11 cellular contexts compared by ENCODE assay signal in the genomic region with DNA sequence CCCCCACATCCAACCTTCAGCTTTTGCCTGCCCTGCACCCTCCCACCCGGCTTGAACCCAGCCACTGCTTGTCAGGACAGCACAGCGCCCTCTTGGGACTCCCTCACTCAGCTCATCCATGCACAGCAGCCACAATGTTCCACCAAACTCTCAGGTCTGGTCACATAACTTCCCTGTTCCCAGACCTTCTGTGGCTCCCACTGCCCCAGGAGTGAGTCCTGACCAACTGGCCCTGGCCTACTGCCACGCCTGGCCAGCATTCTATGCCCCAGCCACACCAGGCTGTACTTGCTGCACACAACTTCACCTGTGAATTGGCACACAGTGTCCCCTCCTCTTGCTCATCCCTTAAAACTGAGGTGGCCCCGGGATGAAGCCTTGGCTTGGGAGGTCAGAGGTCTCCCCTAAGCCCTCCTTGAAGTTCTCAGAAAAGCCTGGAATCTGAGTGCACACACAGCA. TPM values are rescaled to one million over a fixed set of nuclear protein-coding genes. Genes with fewer than 3 reads are reported as not detected.
DNase-seq lines count a peak whose midpoint lies in the region; ATAC-seq and TF ChIP-seq lines count a peak whose summit lies in the region.
"Had no signal": no experiment of that assay in that cellular context is flagged by ENCODE, and none has a peak within 500 bp of the region (broad histone marks: within the 10 kb centered on the region; RNA-seq: fewer than 3 reads in every experiment).

No MANE protein-coding gene starts in this region.

- no peak overlapping the region for H2BK5ac ChIP-seq in H9 (ENCODE audit: insufficient read length, low read length)
- H2BK5ac ChIP-seq in trophoblast cell (ENCODE audit: low read depth, low read length, poor library complexity), result no peak overlapping the region

- H3K79me1 ChIP-seq in H9 (ENCODE audit: insufficient read depth, low read depth, low read length, poor library complexity, severe bottlenecking), result no peaks in the 10 kb centered on the region
- H3K79me1 ChIP-seq in trophoblast cell (ENCODE audit: low read length), result no peaks in the 10 kb centered on the region

- intact Hi-C loops in posterior vena cava (cut with DNase I), result no loop called here

- H3K4me2 ChIP-seq in H9 (ENCODE audit: insufficient read depth, insufficient read length, low read length) (no peak overlapping the region), trophoblast cell (ENCODE audit: low read length) (no peak overlapping the region)

- no peaks in the 10 kb centered on the region for H3K4me1 ChIP-seq in H9 (ENCODE audit: insufficient read depth, low read length)
- no peaks in the 10 kb centered on the region for H3K4me1 ChIP-seq in trophoblast cell (ENCODE audit: control insufficient read depth in 1 of 2, insufficient read depth in 2 of 2, low read length in 2 of 2)

- H3K79me2 ChIP-seq in H9 (ENCODE audit: insufficient read depth, low read length) (no peaks in the 10 kb centered on the region), trophoblast cell (ENCODE audit: control insufficient read depth, insufficient read depth, low read length, poor library complexity) (no peaks in the 10 kb centered on the region)

- no peak overlapping the region for H3K27ac ChIP-seq in H9 (ENCODE audit: insufficient read length, low read depth, low read length)
- peak overlapping the region in 1 of 2 donors; percentile 38 for H3K27ac ChIP-seq in coronary artery
- no peak overlapping the region for H3K27ac ChIP-seq in trophoblast cell (ENCODE audit: low read depth, low read length)

- H4K8ac ChIP-seq in H9 (replicated peaks; ENCODE audit: insufficient read length, low read depth, low read length) (no peak overlapping the region), trophoblast cell (ENCODE audit: low read depth, low read length) (no peak overlapping the region)

- peaks cover 59 to 96% (median 93%) of the 10 kb centered on the region in 3 experiments for H3K36me3 Mint-ChIP-seq in H9 (ENCODE audit: insufficient read depth in 1 of 3, low read depth in 3 of 3)

- no peak overlapping the region for H3K14ac ChIP-seq in H9 (ENCODE audit: insufficient read depth, low read length)
- H3K14ac ChIP-seq in trophoblast cell (ENCODE audit: low read length), result no peak overlapping the region

- ATAC-seq in HG02981 (IDR thresholded peaks at IDR 0.05; ENCODE audit: unreplicated experiment), result no peak
- ATAC-seq: T-helper 17 cell had no signal

- H4K91ac ChIP-seq in H9 (ENCODE audit: insufficient read length, low read depth, low read length) (no peak overlapping the region), trophoblast cell (ENCODE audit: low read depth, low read length) (no peak overlapping the region)

- no peak overlapping the region for H3K23ac ChIP-seq in H9 (ENCODE audit: insufficient read length, low read depth, low read length)
- no peak overlapping the region for H3K23ac ChIP-seq in trophoblast cell (ENCODE audit: low read length)

- H2BK15ac ChIP-seq in H9 (ENCODE audit: low read depth, low read length), result no peak overlapping the region

- no CpG with 5 or more reads among the region's 4 CpGs for WGBS in H9 (ENCODE audit: extremely low coverage, insufficient read length, low lambda C conversion rate)
- no CpG with 5 or more reads among the region's 4 CpGs for WGBS in trophoblast cell (ENCODE audit: extremely low coverage, insufficient coverage, insufficient read length)

- no peaks in the 10 kb centered on the region for H3K23me2 ChIP-seq in H9 (ENCODE audit: insufficient read length, low read depth, low read length, poor library complexity, severe bottlenecking)

- peaks cover 95 to 97% of the 10 kb centered on the region in 2 experiments for H3K36me3 ChIP-seq in trophoblast cell (ENCODE audit: control insufficient read depth in 1 of 2, insufficient read depth in 2 of 2, low read length in 2 of 2)

- no peak overlapping the region for H3K56ac ChIP-seq in H9 (ENCODE audit: insufficient read length, low read depth, low read length)

- TF ChIP-seq CTCF in GM12864 (IDR thresholded peaks at IDR 0.05; ENCODE audit: low read depth, low read length, missing control alignments), result peak; percentile 33
- TF ChIP-seq CTCF in H9 (conservative IDR thresholded peaks at IDR 0.05), result peak; percentile 41
- no peak for TF ChIP-seq CTCF in coronary artery (IDR thresholded peaks at IDR 0.05)

- peak overlapping the region in 2 of 3 experiments; percentile 71 to 91; a peak in 2 of 7 replicates for H3K27ac Mint-ChIP-seq in H9
- H3K27ac Mint-ChIP-seq: activated T-helper 2 cell treated with anti-CD3 and anti-CD28 coated beads, Interferon-gamma antibody, Interleukin-2, Interleukin-4, amounts not matched to agents 10 μg/mL and 5 μg/mL and 100 μg/mL, durations not matched to agents 14 hours and 24 hours and 36 hours; T-helper 17 cell had no signal

- H3K18ac ChIP-seq in H9 (ENCODE audit: insufficient read length, low read depth, low read length) (no peak overlapping the region), trophoblast cell (ENCODE audit: low read length) (no peak overlapping the region)

- DNase-seq in GM12864 (ENCODE audit: low read depth) (no peak), H9 (peak; percentile 33), coronary artery (ENCODE audit: low spot score) (peak; percentile 71), posterior vena cava (ENCODE audit: low spot score) (peak; percentile 35), trophoblast cell (no peak), NCI-H2107 (lab: John Stamatoyannopoulos, UW) (no peak)
- DNase-seq: NCI-H526, nucleus accumbens had no signal

- no peaks in the 10 kb centered on the region for H3K9me3 ChIP-seq in H9 (ENCODE audit: control insufficient read depth, low read depth, low read length)
- H3K9me3 ChIP-seq in trophoblast cell (ENCODE audit: insufficient read depth, low read depth, low read length), result peaks cover 2% of the 10 kb centered on the region

- H2AFZ ChIP-seq in H9 (ENCODE audit: low read length) (no peak overlapping the region), trophoblast cell (ENCODE audit: insufficient read depth, low read length, poor library complexity) (no peak overlapping the region)

- H2AK5ac ChIP-seq in H9 (ENCODE audit: insufficient read length, low read length) (no peak overlapping the region), trophoblast cell (ENCODE audit: low read length) (no peak overlapping the region)

- H4K12ac ChIP-seq in trophoblast cell (ENCODE audit: low read depth, low read length), result no peak overlapping the region

- H4K20me1 ChIP-seq in H9 (ENCODE audit: control insufficient read depth, insufficient read depth, insufficient read length), result no peaks in the 10 kb centered on the region

- H2BK120ac ChIP-seq in H9 (ENCODE audit: low read depth, low read length, poor library complexity, severe bottlenecking) (no peak overlapping the region), trophoblast cell (ENCODE audit: insufficient read depth, low read length, poor library complexity) (no peak overlapping the region)

- no peak overlapping the region for H4K5ac ChIP-seq in H9 (ENCODE audit: insufficient read length, low read depth, low read length)

- no peak overlapping the region for H3T11ph ChIP-seq in H9 (ENCODE audit: low read length)

- H2BK20ac ChIP-seq in H9 (ENCODE audit: low read depth, low read length, poor library complexity, severe bottlenecking), result no peak overlapping the region

- H3K27me3 ChIP-seq in H9 (ENCODE audit: insufficient read depth, low read length), result no peaks in the 10 kb centered on the region
- no peaks in the 10 kb centered on the region for H3K27me3 ChIP-seq in trophoblast cell (ENCODE audit: insufficient read depth, low read length)

- H3K9ac ChIP-seq in H9 (ENCODE audit: extremely low read depth, insufficient read length, low read length) (no peak overlapping the region), trophoblast cell (ENCODE audit: low read length) (no peak overlapping the region)

- H3K27me3 Mint-ChIP-seq in H9 (ENCODE audit: low read depth), result no peaks in the 10 kb centered on the region; the same call in 1 of the 2 replicates
- H3K27me3 Mint-ChIP-seq: T-helper 17 cell had no signal

- no peak overlapping the region for H3K4me3 Mint-ChIP-seq in H9
- H3K4me3 Mint-ChIP-seq: T-helper 17 cell had no signal

- H3K9me3 Mint-ChIP-seq in H9, result no peaks in the 10 kb centered on the region
- H3K9me3 Mint-ChIP-seq: activated T-helper 2 cell treated with anti-CD3 and anti-CD28 coated beads, Interferon-gamma antibody, Interleukin-2, Interleukin-4, amounts not matched to agents 10 μg/mL and 5 μg/mL and 100 μg/mL, durations not matched to agents 14 hours and 24 hours and 36 hours had no signal

- H3K4me3 ChIP-seq in GM12864 (ENCODE audit: low read depth, low read length) (no peak overlapping the region), coronary artery (no peak overlapping the region), trophoblast cell (ENCODE audit: low read depth, low read length) (no peak overlapping the region)

- H2BK12ac ChIP-seq in H9 (ENCODE audit: insufficient read length, low read depth, low read length) (no peak overlapping the region), trophoblast cell (ENCODE audit: low read length) (no peak overlapping the region)

- H3K4ac ChIP-seq in H9 (ENCODE audit: low read depth, low read length), result no peak overlapping the region
- no peak overlapping the region for H3K4ac ChIP-seq in trophoblast cell (ENCODE audit: low read depth, low read length)

- H3K4me1 Mint-ChIP-seq in H9, result no peaks in the 10 kb centered on the region
- H3K4me1 Mint-ChIP-seq: T-helper 17 cell had no signal

RNA-seq across cellular contexts. Expression of gene PLXNB1, which starts 21.0 kb away (rescaled TPM):
- total RNA-seq in H9 (2021) (175 and 184 TPM in 2 replicates), posterior vena cava (10 to 100 TPM; 76.4 to 76.7 TPM)
- 48.1 and 50.4 TPM in 2 replicates for polyA plus RNA-seq in trophoblast cell (2013)

RNA-seq across cellular contexts. Expression of gene CCDC51, which starts 31.1 kb away (rescaled TPM):
- total RNA-seq in H9 (2021) (20.0 and 22.0 TPM in 2 replicates), posterior vena cava (10 to 100 TPM; 13.0 to 16.2 TPM)
- polyA plus RNA-seq in trophoblast cell (2013), result 11.1 and 11.5 TPM in 2 replicates

RNA-seq across cellular contexts. Expression of gene TMA7, which starts 31.2 kb away (rescaled TPM):
- 305 and 309 TPM in 2 replicates for total RNA-seq in H9 (2021)
- 100 to 1,000 TPM; 112 to 178 TPM for total RNA-seq in posterior vena cava
- polyA plus RNA-seq in trophoblast cell (2013), result 586 and 607 TPM in 2 replicates

RNA-seq across cellular contexts. Expression of gene FBXW12, which starts 36.8 kb away (rescaled TPM):
- total RNA-seq in H9 (2021) (0.59 and 0.74 TPM in 2 replicates), posterior vena cava (not detected)
- 0.04 TPM in 1 of 2 replicates, not detected in the other for polyA plus RNA-seq in trophoblast cell (2013)
- total RNA-seq: activated T-helper 2 cell treated with anti-CD3 and anti-CD28 coated beads, Interferon-gamma antibody, Interleukin-2, Interleukin-4, amounts not matched to agents 10 μg/mL and 5 μg/mL and 100 μg/mL, durations not matched to agents 14 hours and 24 hours and 36 hours; T-helper 17 cell had no signal

RNA-seq across cellular contexts. Expression of gene ATRIP, which starts 37.7 kb away (rescaled TPM):
- total RNA-seq in H9 (2021) (16.3 and 17.5 TPM in 2 replicates), posterior vena cava (1 to 10 TPM; 6.2 to 6.3 TPM)
- polyA plus RNA-seq in trophoblast cell (2013), result 9.1 and 9.8 TPM in 2 replicates

Comparison
In these comparisons a context has a peak if more than half of its experiments do, and no peak if none do; other contexts are left out.
1. DNase-seq: peak in H9 (single experiment), coronary artery (single experiment) and posterior vena cava (single experiment); none in GM12864 (single experiment), trophoblast cell (0 of 2) and NCI-H2107 (single experiment).